Comparison of ENCODE assay signal across 7 cellular contexts in genomic region chr16:16143038-16143763, GRCh38.
DNase-seq lines count a peak whose midpoint lies in the region; ATAC-seq and TF ChIP-seq lines count a peak whose summit lies in the region.

No MANE protein-coding gene starts in this region.

- no peak overlapping the region for H3K4me2 ChIP-seq in DOHH2 (ENCODE audit: low read length)

- no peaks in the 10 kb centered on the region for H3K4me1 ChIP-seq in DOHH2 (ENCODE audit: control insufficient read depth, low read length)
- peaks cover 0 to 13% (median 3%) of the 10 kb centered on the region in 4 donors for H3K4me1 ChIP-seq in right lobe of liver

- H4K20me1 ChIP-seq in DOHH2 (ENCODE audit: control insufficient read depth, insufficient read depth, low read depth, low read length) = no peaks in the 10 kb centered on the region

- H3K9me3 ChIP-seq in DOHH2 (ENCODE audit: control insufficient read depth, insufficient read depth, low read length) = no peaks in the 10 kb centered on the region
- no peaks in the 10 kb centered on the region for H3K9me3 ChIP-seq in WERI-Rb-1 (ENCODE audit: severe bottlenecking)
- no peaks in the 10 kb centered on the region for H3K9me3 ChIP-seq in right lobe of liver

- H3K4me3 ChIP-seq in DOHH2 (ENCODE audit: low read length) = no peak overlapping the region
- no peak overlapping the region for H3K4me3 ChIP-seq in WERI-Rb-1 (ENCODE audit: low read depth, low read length)
- no peak overlapping the region for H3K4me3 ChIP-seq in right lobe of liver

- WGBS in right lobe of liver (ENCODE audit: insufficient coverage, low coverage, low lambda C conversion rate, missing lambda C conversion rate) = 32% methylated on average over 8 of the region's 15 CpGs

- no peaks in the 10 kb centered on the region for H3K79me2 ChIP-seq in DOHH2 (ENCODE audit: control insufficient read depth, low read length)

- no peaks in the 10 kb centered on the region for H3F3A ChIP-seq in DOHH2 (ENCODE audit: control insufficient read depth, insufficient read depth)

- peak; percentile 77 for DNase-seq in HuH-7 (ENCODE audit: low spot score)
- DNase-seq in WERI-Rb-1 = peak; percentile 23
- no peak for DNase-seq in right lobe of liver
- DNase-seq in cerebellar nuclear complex (lab: John Stamatoyannopoulos, UW) = no peak

- TF ChIP-seq CTCF in DOHH2 (IDR thresholded peaks at IDR 0.05; ENCODE audit: low read depth, low read length, poor library complexity, severe bottlenecking) (peak; percentile 52), WERI-Rb-1 (IDR thresholded peaks at IDR 0.05; ENCODE audit: low read depth, low read length) (peak; percentile 66), right lobe of liver (IDR thresholded peaks at IDR 0.05) (peak; percentile 11 to 54 (median 46))

- no peak overlapping the region for H3K27ac ChIP-seq in DOHH2 (ENCODE audit: low read depth, low read length)
- no peak overlapping the region for H3K27ac ChIP-seq in WERI-Rb-1
- H3K27ac ChIP-seq in right lobe of liver = no peak overlapping the region

- no peaks in the 10 kb centered on the region for H3K9me2 ChIP-seq in DOHH2 (replicated peaks; ENCODE audit: control insufficient read depth, low read length)

- ATAC-seq in right lobe of liver (peak; percentile 36 to 51 (median 42)), GM19463 (IDR thresholded peaks at IDR 0.05; ENCODE audit: unreplicated experiment) (no peak), HG03457 (IDR thresholded peaks at IDR 0.05; ENCODE audit: unreplicated experiment) (no peak)

- H3K27me3 ChIP-seq in DOHH2 (ENCODE audit: control insufficient read depth, low read length) (no peaks in the 10 kb centered on the region), WERI-Rb-1 (ENCODE audit: insufficient read depth, low read depth, severe bottlenecking) (no peaks in the 10 kb centered on the region), right lobe of liver (no peaks in the 10 kb centered on the region)

- no peak for TF ChIP-seq POLR2A in right lobe of liver (IDR thresholded peaks at IDR 0.05)

- H3K36me3 ChIP-seq in DOHH2 (ENCODE audit: control insufficient read depth, low read length) (peaks cover 40% of the 10 kb centered on the region), WERI-Rb-1 (peaks cover 20% of the 10 kb centered on the region), right lobe of liver (peaks cover 0 to under 1% (median 0%) of the 10 kb centered on the region in 4 donors)

- intact Hi-C loops in right lobe of liver (cut with DNase I) = no loop called here

Comparison
In these comparisons a context has a peak if more than half of its experiments do, and no peak if none do; other contexts are left out.
1. DNase-seq: peak in HuH-7 (single experiment) and WERI-Rb-1 (single experiment); none in right lobe of liver (0 of 3) and cerebellar nuclear complex (0 of 2).
2. ATAC-seq: peak in right lobe of liver (4 of 4); none in GM19463 (single experiment) and HG03457 (single experiment).
3. Peak in every context shown above with its lines, with median percentiles within 50 percentile points of each other: CTCF ChIP-seq.